9 cellular contexts compared by ENCODE assay signal in the genomic region with DNA sequence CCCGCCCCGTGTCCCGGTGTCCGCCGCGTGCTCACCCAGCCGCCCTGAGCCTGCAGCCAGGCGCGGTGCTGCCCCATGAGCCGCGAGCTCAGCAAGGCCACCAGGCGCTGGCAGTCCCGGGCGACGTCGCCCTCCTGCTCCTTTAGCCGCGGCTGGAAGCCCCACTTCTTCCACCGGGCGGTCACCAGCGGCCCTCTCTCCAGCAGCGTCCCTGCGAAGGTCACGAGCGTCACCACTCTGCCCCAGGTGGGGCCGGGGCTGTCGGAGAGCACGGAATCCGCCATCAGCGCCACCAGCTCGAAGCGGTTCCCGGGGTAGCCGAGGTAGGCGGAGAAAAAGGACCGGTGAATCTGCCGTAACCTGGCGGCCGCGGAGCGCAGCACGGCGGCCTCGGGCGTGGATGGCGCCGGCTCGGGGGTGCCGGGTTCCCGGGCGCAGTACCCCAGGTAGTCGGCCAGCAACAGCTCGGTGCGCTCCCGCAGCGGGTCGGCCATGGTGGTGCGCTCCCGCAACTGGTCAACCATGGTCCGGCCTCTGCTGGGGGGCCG. TPM values are rescaled to one million over a fixed set of nuclear protein-coding genes. Genes with fewer than 3 reads are reported as not detected.
A peak's percentile ranks its signal among the peaks of the same experiment; 100 is the strongest.
DNase-seq lines count a peak whose midpoint lies in the region; ATAC-seq, FAIRE-seq and TF ChIP-seq lines count a peak whose summit lies in the region.
"Had no signal": no experiment of that assay in that cellular context is flagged by ENCODE, and none has a peak within 500 bp of the region (broad histone marks: within the 10 kb centered on the region; RNA-seq: fewer than 3 reads in every experiment).

No MANE protein-coding gene starts in this region.

- no peak overlapping the region for H3K27ac Mint-ChIP-seq in T-cell
- no peak overlapping the region for H3K27ac Mint-ChIP-seq in stimulated activated naive CD8-positive, alpha-beta T cell treated with anti-CD3 and anti-CD28 coated beads, Interleukin-15, Interleukin-2, amounts not matched to agents 100 ng/mL and 50 ng/mL, for 24 hours

- DNase-seq in GM12892 (ENCODE audit: insufficient read length) (peak; percentile 55), T-cell (peak in 33 of 34 experiments; percentile 11 to 55 (median 39)), K562 (ENCODE audit: extremely low read depth in 1 of 4, low spot score in 3 of 4) (no peak), lower lobe of right lung (peak; percentile 50), NCI-H1436 (lab: John Stamatoyannopoulos, UW) (no peak)

- no peak for TF ChIP-seq RAD21 in K562 (CRISPR knock-in tag; conservative IDR thresholded peaks at IDR 0.05 in 1 of 2, IDR thresholded peaks at IDR 0.05 in 1 of 2)

- H3K36me3 Mint-ChIP-seq in T-cell: no peaks in the 10 kb centered on the region
- H3K36me3 Mint-ChIP-seq in stimulated activated naive CD8-positive, alpha-beta T cell treated with anti-CD3 and anti-CD28 coated beads, Interleukin-15, Interleukin-2, amounts not matched to agents 100 ng/mL and 50 ng/mL, for 24 hours (ENCODE audit: low read depth): no peaks in the 10 kb centered on the region

- FAIRE-seq in GM12892 (lab: Jason Lieb, UNC): peak; percentile 9
- no peak for FAIRE-seq in K562 (lab: Jason Lieb, UNC)

- 73% methylated on average over 28 of the region's 61 CpGs for WGBS in K562 (ENCODE audit: insufficient coverage, low coverage, missing lambda C conversion rate)

- H3K4me3 ChIP-seq in K562 (no peak overlapping the region), lower lobe of right lung (peak overlapping the region; percentile 47)

- no peak overlapping the region for H3K9ac ChIP-seq in K562 (ENCODE audit: insufficient read depth in 1 of 2, low read depth in 2 of 2, low read length in 2 of 2)

- H3K27me3 ChIP-seq in K562 (ENCODE audit: control insufficient read depth in 2 of 2, insufficient read depth in 2 of 2, low read length in 2 of 2) (0 out of 5 replicates have a peak, but pooled peaks cover 0 to 2% of the 10 kb centered on the region in 2 experiments), lower lobe of right lung (ENCODE audit: low read depth) (peaks cover 33% of the 10 kb centered on the region)

- H3K79me2 ChIP-seq in K562 (ENCODE audit: control insufficient read depth, insufficient read depth, low read length): no peaks in the 10 kb centered on the region

- BruUV-seq in K562 (replicated peaks; lab: Mats Ljungman, UMichigan): no TSS peak

- intact Hi-C loops in K562 (cut with micrococcal nuclease) (no loop called here), lower lobe of right lung (cut with DNase I) (no loop called here)

- H3K36me3 ChIP-seq in K562 (ENCODE audit: control insufficient read depth, insufficient read depth, low read length) (no peaks in the 10 kb centered on the region), lower lobe of right lung (no peaks in the 10 kb centered on the region)

- peaks cover 16 to 24% of the 10 kb centered on the region in 2 donors for H3K27me3 Mint-ChIP-seq in T-cell
- peaks cover 33% of the 10 kb centered on the region for H3K27me3 Mint-ChIP-seq in stimulated activated naive CD8-positive, alpha-beta T cell treated with anti-CD3 and anti-CD28 coated beads, Interleukin-15, Interleukin-2, amounts not matched to agents 100 ng/mL and 50 ng/mL, for 24 hours

- no peaks in the 10 kb centered on the region for H3K9me3 ChIP-seq in K562 (replicated peaks; ENCODE audit: control insufficient read depth, insufficient read depth, low read depth, low read length)
- no peaks in the 10 kb centered on the region for H3K9me3 ChIP-seq in lower lobe of right lung

- H3K27ac ChIP-seq in K562 (ENCODE audit: extremely low read depth, low read depth, low read length) (no peak overlapping the region), lower lobe of right lung (no peak overlapping the region)

- H3K4me3 Mint-ChIP-seq in T-cell: peak overlapping the region; percentile 62 to 73 (median 71)
- H3K4me3 Mint-ChIP-seq in stimulated activated naive CD8-positive, alpha-beta T cell treated with anti-CD3 and anti-CD28 coated beads, Interleukin-15, Interleukin-2, amounts not matched to agents 100 ng/mL and 50 ng/mL, for 24 hours: peak overlapping the region; percentile 65

- H4K20me1 ChIP-seq in K562 (replicated peaks; ENCODE audit: control insufficient read depth, insufficient read depth, low read length): no peaks in the 10 kb centered on the region

- no peak for TF ChIP-seq POLR2A in GM12892 (IDR thresholded peaks at IDR 0.05; ENCODE audit: low read depth, low read length)
- no peak for TF ChIP-seq POLR2A in K562 (conservative IDR thresholded peaks at IDR 0.05)

- no peaks in the 10 kb centered on the region for H3K9me1 ChIP-seq in K562 (ENCODE audit: control insufficient read depth, insufficient read depth, low read length)

- CTCF ChIA-PET in T-cell (lab: Charles Lee): interaction anchor here in 1 of 2 donors (0.6 kb wide), 1 partner anchor 67 kb away, joined by 3 read pairs; no protein-coding TSS in a partner anchor
- CTCF ChIA-PET in K562 (lab: Yijun Ruan, JAX; ENCODE audit: low intra/inter-chr PET ratio): no interaction called here

- peaks cover 0 to 11% of the 10 kb centered on the region in 2 experiments; a peak in 2 of 5 replicates for H3K4me1 ChIP-seq in K562 (replicated peaks in 1 of 2; ENCODE audit: control insufficient read depth in 2 of 2, insufficient read depth in 2 of 2, low read length in 2 of 2)
- H3K4me1 ChIP-seq in lower lobe of right lung: peaks cover 10% of the 10 kb centered on the region

- peaks cover 14 to 23% (median 18%) of the 10 kb centered on the region in 3 donors for H3K4me1 Mint-ChIP-seq in T-cell
- H3K4me1 Mint-ChIP-seq in stimulated activated naive CD8-positive, alpha-beta T cell treated with anti-CD3 and anti-CD28 coated beads, Interleukin-15, Interleukin-2, amounts not matched to agents 100 ng/mL and 50 ng/mL, for 24 hours (ENCODE audit: low read depth): peaks cover 11% of the 10 kb centered on the region

- TF ChIP-seq CTCF in K562 (IDR thresholded peaks at IDR 0.05 in 2 of 3, conservative IDR thresholded peaks at IDR 0.05 in 1 of 3; ENCODE audit: insufficient read depth in 2 of 3, low read depth in 1 of 3, low read length in 3 of 3): no peak
- no peak for TF ChIP-seq CTCF in lower lobe of right lung (IDR thresholded peaks at IDR 0.05)

- H2AFZ ChIP-seq in K562 (ENCODE audit: low read depth, low read length): no peak overlapping the region

- no peak overlapping the region for H3K4me2 ChIP-seq in K562 (ENCODE audit: insufficient read depth, low read length)

- POLR2A ChIA-PET in T-cell (lab: Charles Lee): no interaction called here
- POLR2A ChIA-PET in K562 (lab: Yijun Ruan, JAX): no interaction called here

- no peak for TF ChIP-seq EP300 in K562 (IDR thresholded peaks at IDR 0.05; ENCODE audit: low read length)

- peak; percentile 80 to 91 (median 86) for ATAC-seq in T-cell (replicated peaks in 1 of 4)
- no peak for ATAC-seq in K562
- ATAC-seq in lower lobe of right lung: peak; percentile 74 to 80
- ATAC-seq in HG03045 (IDR thresholded peaks at IDR 0.05; ENCODE audit: unreplicated experiment): no peak
- ATAC-seq in HG03039 (IDR thresholded peaks at IDR 0.05; ENCODE audit: unreplicated experiment): no peak

- in situ Hi-C loops in K562 (cut with MboI): no loop called here

- no peaks in the 10 kb centered on the region for H3K9me3 Mint-ChIP-seq in T-cell
- H3K9me3 Mint-ChIP-seq in stimulated activated naive CD8-positive, alpha-beta T cell treated with anti-CD3 and anti-CD28 coated beads, Interleukin-15, Interleukin-2, amounts not matched to agents 100 ng/mL and 50 ng/mL, for 24 hours: no peaks in the 10 kb centered on the region

RNA-seq across cellular contexts. Expression of a gene that starts 0.3 kb away (rescaled TPM):
- 3.7 TPM for polyA plus RNA-seq in GM12892 (2012; ENCODE audit: missing spikeins)
- total RNA-seq in T-cell (under 1 TPM in 3 of 5 donors, not detected in 2; 0.20 to 0.44 (median 0.37) TPM), K562 (2014; rRNA removed) (not detected in 2 replicates), K562 (2014; rRNA removed; fragmentation: Illumina TruSeq; extraction: Trizol) (not detected in 2 replicates), K562 (2015; rRNA removed; fragmentation: Illumina TruSeq; extraction: Trizol) (not detected in 2 replicates), K562 (2021) (not detected in 2 replicates), lower lobe of right lung (not detected)
- not detected in 2 replicates for total RNA-seq in K562 (2011; cell fraction: chromatin; rRNA removed; ENCODE audit: low replicate concordance)
- total RNA-seq in K562 (2011; cell fraction: nucleolus; rRNA removed): not detected in 2 replicates
- not detected in 2 replicates for total RNA-seq in K562 (2011; cell fraction: nucleoplasm; rRNA removed)
- polyA plus RNA-seq in K562 (2011; rRNA removed) (not detected in 2 replicates), K562 (2014; fragmentation: Illumina TruSeq; extraction: Trizol) (not detected in 2 replicates), K562 (2014; fragmentation: Nextera tagmentation; extraction: Ambion mirVana) (not detected), K562 (2014; rRNA removed) (not detected in 2 replicates)
- not detected in 2 replicates for polyA plus RNA-seq in K562 (2011; cell fraction: cytosol; rRNA removed)
- polyA plus RNA-seq in K562 (2011; cell fraction: nucleus; rRNA removed): not detected in 2 replicates
- polyA plus RNA-seq in K562 (2012): not detected in 2 replicates
- polyA minus RNA-seq in K562 (2011; rRNA and poly(A)+ RNA removed): not detected in 2 replicates
- polyA minus RNA-seq in K562 (2011; cell fraction: cytosol; rRNA and poly(A)+ RNA removed): not detected in 2 replicates
- not detected in 2 replicates for polyA minus RNA-seq in K562 (2011; cell fraction: nucleus; rRNA and poly(A)+ RNA removed)
- total RNA-seq: myocyte had no signal

Comparison
In these comparisons a context has a peak if more than half of its experiments do, and no peak if none do; other contexts are left out.
1. DNase-seq: peak in GM12892 (single experiment), T-cell (33 of 34) and lower lobe of right lung (single experiment); none in K562 (0 of 4) and NCI-H1436 (single experiment).
2. ATAC-seq: peak in T-cell (4 of 4) and lower lobe of right lung (2 of 2); none in K562 (single experiment), HG03045 (single experiment) and HG03039 (single experiment).